In genomic region chr11:64035581-64035980, GRCh38 we compare ENCODE assay signal across 7 cellular contexts. TPM values are rescaled to one million over a fixed set of nuclear protein-coding genes. Genes with fewer than 3 reads are reported as not detected.
DNase-seq lines count a peak whose midpoint lies in the region; ATAC-seq and TF ChIP-seq lines count a peak whose summit lies in the region.

A gene with protein sequence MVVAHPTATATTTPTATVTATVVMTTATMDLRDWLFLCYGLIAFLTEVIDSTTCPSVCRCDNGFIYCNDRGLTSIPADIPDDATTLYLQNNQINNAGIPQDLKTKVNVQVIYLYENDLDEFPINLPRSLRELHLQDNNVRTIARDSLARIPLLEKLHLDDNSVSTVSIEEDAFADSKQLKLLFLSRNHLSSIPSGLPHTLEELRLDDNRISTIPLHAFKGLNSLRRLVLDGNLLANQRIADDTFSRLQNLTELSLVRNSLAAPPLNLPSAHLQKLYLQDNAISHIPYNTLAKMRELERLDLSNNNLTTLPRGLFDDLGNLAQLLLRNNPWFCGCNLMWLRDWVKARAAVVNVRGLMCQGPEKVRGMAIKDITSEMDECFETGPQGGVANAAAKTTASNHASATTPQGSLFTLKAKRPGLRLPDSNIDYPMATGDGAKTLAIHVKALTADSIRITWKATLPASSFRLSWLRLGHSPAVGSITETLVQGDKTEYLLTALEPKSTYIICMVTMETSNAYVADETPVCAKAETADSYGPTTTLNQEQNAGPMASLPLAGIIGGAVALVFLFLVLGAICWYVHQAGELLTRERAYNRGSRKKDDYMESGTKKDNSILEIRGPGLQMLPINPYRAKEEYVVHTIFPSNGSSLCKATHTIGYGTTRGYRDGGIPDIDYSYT (plus strand): TSS chr11:64035931. CDS start chr11:64116268, 80,337 bp downstream.

- peaks cover 31% of the 10 kb centered on the region for H3K27me3 Mint-ChIP-seq in activated T-helper 2 cell treated with anti-CD3 and anti-CD28 coated beads, Interferon-gamma antibody, Interleukin-2, Interleukin-4, amounts not matched to agents 10 μg/mL and 5 μg/mL and 100 μg/mL, durations not matched to agents 14 hours and 24 hours and 36 hours (ENCODE audit: low read depth)
- H3K27me3 Mint-ChIP-seq in stimulated activated naive CD8-positive, alpha-beta T cell treated with anti-CD3 and anti-CD28 coated beads, Interleukin-15, amount 100 ng/mL, for 72 hours = peaks cover 67% of the 10 kb centered on the region

- peak within 1 kb of the TSS; percentile 46 for H3K4me3 ChIP-seq in iPS-18c (ENCODE audit: insufficient read depth, low read depth, low read length)

- intact Hi-C loops in activated T-helper 2 cell treated with anti-CD3 and anti-CD28 coated beads, Interferon-gamma antibody, Interleukin-2, Interleukin-4, amounts not matched to agents 10 μg/mL and 5 μg/mL and 100 μg/mL, durations not matched to agents 14 hours and 24 hours and 36 hours (cut with micrococcal nuclease) = no loop called here

- peak within 1 kb of the TSS; percentile 33 for H3K4me3 Mint-ChIP-seq in activated T-helper 2 cell treated with anti-CD3 and anti-CD28 coated beads, Interferon-gamma antibody, Interleukin-2, Interleukin-4, amounts not matched to agents 10 μg/mL and 5 μg/mL and 100 μg/mL, durations not matched to agents 14 hours and 24 hours and 36 hours (ENCODE audit: low read depth)
- peak within 1 kb of the TSS; percentile 48 to 61 for H3K4me3 Mint-ChIP-seq in stimulated activated naive CD8-positive, alpha-beta T cell treated with anti-CD3 and anti-CD28 coated beads, Interleukin-15, amount 100 ng/mL, for 72 hours

- no peaks in the 10 kb centered on the region for H3K9me3 ChIP-seq in iPS-18c (ENCODE audit: control insufficient read depth, insufficient read depth, low read length)

- no peaks in the 10 kb centered on the region for H3K4me1 Mint-ChIP-seq in activated T-helper 2 cell treated with anti-CD3 and anti-CD28 coated beads, Interferon-gamma antibody, Interleukin-2, Interleukin-4, amounts not matched to agents 10 μg/mL and 5 μg/mL and 100 μg/mL, durations not matched to agents 14 hours and 24 hours and 36 hours (ENCODE audit: low read depth)
- peaks cover 15% of the 10 kb centered on the region for H3K4me1 Mint-ChIP-seq in stimulated activated naive CD8-positive, alpha-beta T cell treated with anti-CD3 and anti-CD28 coated beads, Interleukin-15, amount 100 ng/mL, for 72 hours

- ATAC-seq in stimulated activated naive CD8-positive, alpha-beta T cell treated with anti-CD3 and anti-CD28 coated beads, Interleukin-15, amount 100 ng/mL, for 72 hours = no peak
- ATAC-seq in HG02642 (IDR thresholded peaks at IDR 0.05; ENCODE audit: poor library complexity, unreplicated experiment) = no peak

- TF ChIP-seq CTCF in GM20000 (IDR thresholded peaks at IDR 0.05; ENCODE audit: extremely low read depth, missing control alignments) = no peak

- DNase-seq in HEK293T (ENCODE audit: extremely low spot score) = peak; percentile 39
- DNase-seq in activated T-helper 2 cell treated with anti-CD3 and anti-CD28 coated beads, Interferon-gamma antibody, Interleukin-2, Interleukin-4, amounts not matched to agents 10 μg/mL and 5 μg/mL and 100 μg/mL, durations not matched to agents 14 hours and 24 hours and 36 hours (ENCODE audit: low spot score) = no peak
- no peak for DNase-seq in stimulated activated naive CD8-positive, alpha-beta T cell treated with anti-CD3 and anti-CD28 coated beads, Interleukin-15, amount 100 ng/mL, for 72 hours
- no peak for DNase-seq in DMS79 treated with DMSO at 0.1 percent for 48 hours (lab: John Stamatoyannopoulos, UW)
- DNase-seq in GM20000 (ENCODE audit: low spot score) = no peak

- no peaks in the 10 kb centered on the region for H3K9me3 Mint-ChIP-seq in activated T-helper 2 cell treated with anti-CD3 and anti-CD28 coated beads, Interferon-gamma antibody, Interleukin-2, Interleukin-4, amounts not matched to agents 10 μg/mL and 5 μg/mL and 100 μg/mL, durations not matched to agents 14 hours and 24 hours and 36 hours
- H3K9me3 Mint-ChIP-seq in stimulated activated naive CD8-positive, alpha-beta T cell treated with anti-CD3 and anti-CD28 coated beads, Interleukin-15, amount 100 ng/mL, for 72 hours = no peaks in the 10 kb centered on the region

- no peak within 1 kb of the TSS for H3K27ac Mint-ChIP-seq in activated T-helper 2 cell treated with anti-CD3 and anti-CD28 coated beads, Interferon-gamma antibody, Interleukin-2, Interleukin-4, amounts not matched to agents 10 μg/mL and 5 μg/mL and 100 μg/mL, durations not matched to agents 14 hours and 24 hours and 36 hours
- no peak within 1 kb of the TSS for H3K27ac Mint-ChIP-seq in stimulated activated naive CD8-positive, alpha-beta T cell treated with anti-CD3 and anti-CD28 coated beads, Interleukin-15, amount 100 ng/mL, for 72 hours

- CTCF ChIA-PET in HEK293T (lab: Yijun Ruan, JAX) = no interaction called here

- POLR2A ChIA-PET in HEK293T (lab: Yijun Ruan, JAX) = no interaction called here

- H3K36me3 Mint-ChIP-seq in activated T-helper 2 cell treated with anti-CD3 and anti-CD28 coated beads, Interferon-gamma antibody, Interleukin-2, Interleukin-4, amounts not matched to agents 10 μg/mL and 5 μg/mL and 100 μg/mL, durations not matched to agents 14 hours and 24 hours and 36 hours (ENCODE audit: low read depth) = no peaks in the 10 kb centered on the region

TF ChIP-seq in HEK293T, 16 proteins besides CTCF, POLR2A, EP300 and RAD21:
- TF ChIP-seq TARDBP (IDR thresholded peaks at IDR 0.05) (no peak), HDGF (IDR thresholded peaks at IDR 0.05; ENCODE audit: borderline replicate concordance) (no peak), NFRKB (IDR thresholded peaks at IDR 0.05) (no peak), FOXK2 (IDR thresholded peaks at IDR 0.05) (no peak), ARNT (IDR thresholded peaks at IDR 0.05) (no peak), CTBP1 (IDR thresholded peaks at IDR 0.05; ENCODE audit: borderline replicate concordance) (no peak), FOXA1 (IDR thresholded peaks at IDR 0.05) (no peak), L3MBTL2 (conservative IDR thresholded peaks at IDR 0.05) (no peak), FOXM1 (IDR thresholded peaks at IDR 0.05; ENCODE audit: borderline replicate concordance) (no peak), SUZ12 (IDR thresholded peaks at IDR 0.05) (no peak)

RNA-seq across cellular contexts. Expression of the gene that starts here (rescaled TPM):
- total RNA-seq in activated T-helper 2 cell treated with anti-CD3 and anti-CD28 coated beads, Interferon-gamma antibody, Interleukin-2, Interleukin-4, amounts not matched to agents 10 μg/mL and 5 μg/mL and 100 μg/mL, durations not matched to agents 14 hours and 24 hours and 36 hours = not detected in 2 replicates
